33 cellular contexts compared by ENCODE assay signal in genomic region chr12:76641961-76642360, GRCh38.
"Had no signal": no experiment of that assay in that cellular context is flagged by ENCODE, and none has a peak within 500 bp of the region (broad histone marks: within the 10 kb centered on the region; RNA-seq: fewer than 3 reads in every experiment).

No MANE protein-coding gene starts in this region.

- H3K27ac Mint-ChIP-seq: activated B cell treated with CpG ODN at 0.5 μM for 24 hours; activated CD8-positive, alpha-beta memory T cell treated with anti-CD3 and anti-CD28 coated beads, Interleukin-2, amount 10 ng/mL, durations not matched to agents 7 days and 5 days; activated CD8-positive, alpha-beta T cell treated with anti-CD3 and anti-CD28 coated beads, Interleukin-2, amount 10 ng/mL, durations not matched to agents 7 days and 5 days; activated naive CD4-positive, alpha-beta T cell treated with anti-CD3 and anti-CD28 coated beads, Interleukin-2, amount 10 ng/mL, durations not matched to agents 7 days and 5 days; activated naive CD4-positive, alpha-beta T cell treated with anti-CD3 and anti-CD28 coated beads, Interleukin-2, amount 50 U/mL, for 72 hours; activated naive CD8-positive, alpha-beta T cell treated with anti-CD3 and anti-CD28 coated beads, Interleukin-2, amount 10 ng/mL, durations not matched to agents 7 days and 5 days; activated T-helper 1 cell treated with anti-CD3 and anti-CD28 coated beads, Interleukin-12 subunit alpha, Interleukin-12 subunit beta, Interleukin-2, Interleukin-4 antibody, amounts not matched to agents 30 ng/mL and 10 ng/mL and 1 ng/mL, durations not matched to agents 14 hours and 24 hours and 36 hours; dendritic cell treated with granulocyte-macrophage colony-stimulating factor and Interleukin-4, amounts not matched to agents 40 ng/mL and 50 ng/mL, for 4 days; endodermal cell; T-helper 17 cell; T-helper 2 cell treated with Interferon-gamma antibody and Interleukin-4, amounts not matched to agents 5 μg/mL and 100 μg/mL, for 36 hours had no signal

- H3K4me1 Mint-ChIP-seq: activated B cell treated with CpG ODN at 0.5 μM for 24 hours; activated CD8-positive, alpha-beta memory T cell treated with anti-CD3 and anti-CD28 coated beads, Interleukin-2, amount 10 ng/mL, durations not matched to agents 7 days and 5 days; activated naive CD4-positive, alpha-beta T cell treated with anti-CD3 and anti-CD28 coated beads, Interleukin-2, amount 10 ng/mL, durations not matched to agents 7 days and 5 days; central memory CD8-positive, alpha-beta T cell; endodermal cell had no signal

- DNase-seq: activated B cell treated with CpG ODN at 0.5 μM for 24 hours; activated CD4-positive, alpha-beta T cell treated with anti-CD3 and anti-CD28 coated beads for 48 hours; activated CD4-positive, alpha-beta T cell treated with anti-CD3 and anti-CD28 coated beads, Interleukin-2, amount 50 U/mL, for 1 hour; activated CD4-positive, alpha-beta T cell treated with anti-CD3 and anti-CD28 coated beads, Interleukin-2, amount 50 U/mL, for 48 hours; activated CD8-positive, alpha-beta memory T cell treated with anti-CD3 and anti-CD28 coated beads, Interleukin-2, amount 10 ng/mL, durations not matched to agents 7 days and 5 days; activated CD8-positive, alpha-beta memory T cell treated with anti-CD3 and anti-CD28 coated beads, Interleukin-2, amount 50 U/mL, for 4 hours; activated CD8-positive, alpha-beta T cell treated with anti-CD3 and anti-CD28 coated beads, Interleukin-2, amount 10 ng/mL, durations not matched to agents 7 days and 5 days; activated gamma-delta T cell; activated naive CD4-positive, alpha-beta T cell; activated naive CD4-positive, alpha-beta T cell treated with anti-CD3 and anti-CD28 coated beads, Interleukin-2, amount 10 ng/mL, durations not matched to agents 7 days and 5 days; activated naive CD8-positive, alpha-beta T cell treated with anti-CD3 and anti-CD28 coated beads, Interleukin-2, amount 10 ng/mL, durations not matched to agents 7 days and 5 days; activated T-cell treated with anti-CD3 and anti-CD28 coated beads, Interleukin-2, amount 50 U/mL, for 1 hour; activated T-cell treated with anti-CD3 and anti-CD28 coated beads, Interleukin-2, amount 50 U/mL, for 48 hours; amniotic stem cell; anterior cingulate cortex; brain microvascular endothelial cell; dorsolateral prefrontal cortex; effector memory CD4-positive, alpha-beta T cell; endodermal cell; foreskin keratinocyte; gastrocnemius medialis; glutamatergic neuron; heart left ventricle; T-helper 1 cell; T-helper 17 cell; T1000; WERI-Rb-1 had no signal

- ATAC-seq: activated CD4-positive, CD25-positive, alpha-beta regulatory T cell treated with anti-CD3 and anti-CD28 coated beads, Interleukin-2, amount 50 U/mL, for 24 hours; activated CD8-positive, alpha-beta memory T cell treated with anti-CD3 and anti-CD28 coated beads, Interleukin-2, amount 10 ng/mL, durations not matched to agents 7 days and 5 days; activated CD8-positive, alpha-beta T cell treated with anti-CD3 and anti-CD28 coated beads, Interleukin-2, amount 10 ng/mL, durations not matched to agents 7 days and 5 days; activated naive CD4-positive, alpha-beta T cell treated with anti-CD3 and anti-CD28 coated beads, Interleukin-2, amount 50 U/mL, for 72 hours; foreskin keratinocyte; gastrocnemius medialis; heart left ventricle; T-helper 17 cell had no signal

- H3K36me3 Mint-ChIP-seq: activated CD8-positive, alpha-beta memory T cell treated with anti-CD3 and anti-CD28 coated beads, Interleukin-2, amount 10 ng/mL, durations not matched to agents 7 days and 5 days; activated naive CD4-positive, alpha-beta T cell treated with anti-CD3 and anti-CD28 coated beads, Interleukin-2, amount 10 ng/mL, durations not matched to agents 7 days and 5 days; activated naive CD4-positive, alpha-beta T cell treated with anti-CD3 and anti-CD28 coated beads, Interleukin-2, amount 50 U/mL, for 72 hours; activated naive CD8-positive, alpha-beta T cell treated with anti-CD3 and anti-CD28 coated beads, Interleukin-2, amount 10 ng/mL, durations not matched to agents 7 days and 5 days had no signal

- H3K9me3 Mint-ChIP-seq: activated B cell treated with CpG ODN at 0.5 μM for 24 hours; activated naive CD4-positive, alpha-beta T cell treated with anti-CD3 and anti-CD28 coated beads, Interleukin-2, amount 10 ng/mL, durations not matched to agents 7 days and 5 days; activated naive CD4-positive, alpha-beta T cell treated with anti-CD3 and anti-CD28 coated beads, Interleukin-2, amount 50 U/mL, for 72 hours; activated naive CD8-positive, alpha-beta T cell treated with anti-CD3 and anti-CD28 coated beads, Interleukin-2, amount 10 ng/mL, durations not matched to agents 7 days and 5 days; activated T-helper 1 cell treated with anti-CD3 and anti-CD28 coated beads, Interleukin-12 subunit alpha, Interleukin-12 subunit beta, Interleukin-2, Interleukin-4 antibody, amounts not matched to agents 30 ng/mL and 10 ng/mL and 1 ng/mL, durations not matched to agents 14 hours and 24 hours and 36 hours; central memory CD8-positive, alpha-beta T cell; dendritic cell treated with granulocyte-macrophage colony-stimulating factor and Interleukin-4, amounts not matched to agents 40 ng/mL and 50 ng/mL, for 4 days; T-helper 2 cell treated with Interferon-gamma antibody and Interleukin-4, amounts not matched to agents 5 μg/mL and 100 μg/mL, for 36 hours had no signal

- H3K4me3 Mint-ChIP-seq: activated B cell treated with CpG ODN at 0.5 μM for 24 hours; activated CD8-positive, alpha-beta memory T cell treated with anti-CD3 and anti-CD28 coated beads, Interleukin-2, amount 10 ng/mL, durations not matched to agents 7 days and 5 days; activated CD8-positive, alpha-beta T cell treated with anti-CD3 and anti-CD28 coated beads, Interleukin-2, amount 10 ng/mL, durations not matched to agents 7 days and 5 days; activated naive CD4-positive, alpha-beta T cell treated with anti-CD3 and anti-CD28 coated beads, Interleukin-2, amount 10 ng/mL, durations not matched to agents 7 days and 5 days; activated naive CD8-positive, alpha-beta T cell treated with anti-CD3 and anti-CD28 coated beads, Interleukin-2, amount 10 ng/mL, durations not matched to agents 7 days and 5 days; activated T-helper 1 cell treated with anti-CD3 and anti-CD28 coated beads, Interleukin-12 subunit alpha, Interleukin-12 subunit beta, Interleukin-2, Interleukin-4 antibody, amounts not matched to agents 30 ng/mL and 10 ng/mL and 1 ng/mL, durations not matched to agents 14 hours and 24 hours and 36 hours; central memory CD8-positive, alpha-beta T cell; dendritic cell treated with granulocyte-macrophage colony-stimulating factor and Interleukin-4, amounts not matched to agents 40 ng/mL and 50 ng/mL, for 4 days; endodermal cell; T-helper 17 cell; T-helper 2 cell treated with Interferon-gamma antibody and Interleukin-4, amounts not matched to agents 5 μg/mL and 100 μg/mL, for 36 hours had no signal

- H3K27me3 Mint-ChIP-seq: activated naive CD8-positive, alpha-beta T cell treated with anti-CD3 and anti-CD28 coated beads, Interleukin-2, amount 10 ng/mL, durations not matched to agents 7 days and 5 days; central memory CD8-positive, alpha-beta T cell; dendritic cell treated with granulocyte-macrophage colony-stimulating factor and Interleukin-4, amounts not matched to agents 40 ng/mL and 50 ng/mL, for 4 days had no signal
